Comparison of ENCODE assay signal across 1 cellular context in genomic region chr1:248825909-248826760, GRCh38.
TF ChIP-seq lines count a peak whose summit lies in the region.

Gene SH3BP5L (minus strand): TSS chr1:248825915. CDS start chr1:248824935, 980 bp downstream.

TF ChIP-seq in HCT116, 20 proteins besides CTCF, POLR2A, EP300 and RAD21 (continued from another document):
- TF ChIP-seq ZBTB33 (IDR thresholded peaks at IDR 0.05; ENCODE audit: extremely low read depth, insufficient replicate concordance, low read length) (no peak), ZNF274 (IDR thresholded peaks at IDR 0.05; ENCODE audit: low read depth, low read length) (no peak)
